18 cellular contexts compared by ENCODE assay signal in the genomic region with DNA sequence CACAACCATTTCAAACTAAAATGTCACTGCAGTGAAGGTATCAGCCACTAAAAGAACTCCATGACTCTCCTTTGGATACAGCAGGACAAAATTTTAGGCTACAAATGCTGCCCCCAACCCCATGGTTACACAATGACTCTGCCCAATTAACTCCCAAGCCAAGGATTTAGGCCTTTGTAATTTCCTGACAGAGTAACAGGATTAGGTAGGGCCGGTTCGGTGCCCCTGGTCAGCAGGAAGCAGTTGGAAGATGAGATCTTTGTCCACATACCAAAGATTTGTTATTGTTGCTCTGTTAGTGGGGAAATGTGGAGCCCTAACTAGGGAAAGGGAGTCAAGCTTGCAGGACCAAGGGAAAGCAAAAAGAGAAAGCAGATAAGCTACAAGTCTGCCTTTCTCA. TPM values are rescaled to one million over a fixed set of nuclear protein-coding genes. Genes with fewer than 3 reads are reported as not detected.
A peak's percentile ranks its signal among the peaks of the same experiment; 100 is the strongest.
DNase-seq lines count a peak whose midpoint lies in the region; ATAC-seq and TF ChIP-seq lines count a peak whose summit lies in the region.
"Had no signal": no experiment of that assay in that cellular context is flagged by ENCODE, and none has a peak within 500 bp of the region (broad histone marks: within the 10 kb centered on the region; RNA-seq: fewer than 3 reads in every experiment).

No MANE protein-coding gene starts in this region.

- no peak for ATAC-seq in HG03175 (IDR thresholded peaks at IDR 0.05; ENCODE audit: unreplicated experiment)
- ATAC-seq: GM12878 had no signal

- H3K79me2 ChIP-seq in neural progenitor cell (ENCODE audit: low read depth) = no peaks in the 10 kb centered on the region

- H4K20me1 ChIP-seq in neural progenitor cell (ENCODE audit: low read depth) = no peaks in the 10 kb centered on the region
- H4K20me1 ChIP-seq: BLaER1 treated with 17β-estradiol and CSF1 and Interleukin-3, amounts not matched to agents 10 nM and 100 nM had no signal

- H3K4me3 ChIP-seq in endodermal cell (ENCODE audit: low read length) (peak overlapping the region; percentile 66), neural progenitor cell (peak overlapping the region; percentile 30), coronary artery (no peak overlapping the region)
- H3K4me3 ChIP-seq: BLaER1 treated with 17β-estradiol and CSF1 and Interleukin-3, amounts not matched to agents 10 nM and 100 nM; GM12878 had no signal

- H3K27ac Mint-ChIP-seq in endodermal cell = peak overlapping the region; percentile 83
- peak overlapping the region; percentile 89 for H3K27ac Mint-ChIP-seq in neural progenitor cell
- H3K27ac Mint-ChIP-seq: IgD-negative memory B cell had no signal

- H3K4me1 Mint-ChIP-seq in endodermal cell (peaks cover 28% of the 10 kb centered on the region), neural progenitor cell (peaks cover 29% of the 10 kb centered on the region)

- peak; percentile 21 for DNase-seq in EH (ENCODE audit: low read depth)
- DNase-seq in NCI-H82 treated with DMSO at 0.1 percent for 48 hours (lab: John Stamatoyannopoulos, UW; ENCODE audit: unreplicated experiment) = peak; percentile 28
- DNase-seq in endodermal cell = no peak
- DNase-seq in neural progenitor cell (ENCODE audit: low spot score) = peak; percentile 89
- no peak for DNase-seq in MV-4-11 (lab: John Stamatoyannopoulos, UW)
- DNase-seq in NCI-H2171 (lab: John Stamatoyannopoulos, UW) = no peak
- DNase-seq in coronary artery (ENCODE audit: low spot score) = no peak
- DNase-seq: DMS79 treated with DMSO at 0.1 percent for 48 hours, GDM1, GOT3, NCI-H1105 treated with DMSO at 0.1 percent for 48 hours, NCI-H1694 treated with DMSO at 0.1 percent for 48 hours, NCI-H446 treated with DMSO at 0.1 percent for 48 hours had no signal

- H3K27ac ChIP-seq in endodermal cell (ENCODE audit: low read depth, low read length) = peak overlapping the region; percentile 40
- peak overlapping the region; percentile 71 for H3K27ac ChIP-seq in neural progenitor cell
- H3K27ac ChIP-seq in coronary artery = no peak overlapping the region
- H3K27ac ChIP-seq: BLaER1 treated with 17β-estradiol and CSF1 and Interleukin-3, amounts not matched to agents 10 nM and 100 nM; RWPE1 had no signal

- TF ChIP-seq CTCF in endodermal cell (conservative IDR thresholded peaks at IDR 0.05) = no peak
- TF ChIP-seq CTCF in neural progenitor cell (IDR thresholded peaks at IDR 0.05) = no peak
- TF ChIP-seq CTCF in coronary artery (IDR thresholded peaks at IDR 0.05) = no peak

- H3F3A ChIP-seq in neural progenitor cell (ENCODE audit: low read depth) = peaks cover 33% of the 10 kb centered on the region

- H3K9ac ChIP-seq in endodermal cell (ENCODE audit: extremely low read depth, low read length, poor library complexity, severe bottlenecking) (peak overlapping the region; percentile 42), neural progenitor cell (no peak overlapping the region)
- H3K9ac ChIP-seq: BLaER1 treated with 17β-estradiol and CSF1 and Interleukin-3, amounts not matched to agents 10 nM and 100 nM had no signal

- H2AFZ ChIP-seq in neural progenitor cell (replicated peaks) = peak overlapping the region; percentile 43

- H3K27me3 Mint-ChIP-seq in endodermal cell (ENCODE audit: insufficient read depth) (peaks cover 5% of the 10 kb centered on the region), neural progenitor cell (ENCODE audit: insufficient read depth, low read depth) (peaks cover 4% of the 10 kb centered on the region)

- 21% methylated on average over 2 of the region's 2 CpGs; no CpG with 5 or more reads in 1 of the 2 experiments for WGBS in endodermal cell (ENCODE audit: insufficient coverage in 1 of 2, insufficient read length in 1 of 2), 2 experiments

- peak overlapping the region; percentile 74 for H3K4me2 ChIP-seq in neural progenitor cell
- H3K4me2 ChIP-seq: BLaER1 treated with 17β-estradiol and CSF1 and Interleukin-3, amounts not matched to agents 10 nM and 100 nM had no signal

- H3K36me3 ChIP-seq in endodermal cell (ENCODE audit: control insufficient read depth, insufficient read depth, low read length) = no peaks in the 10 kb centered on the region
- H3K36me3 ChIP-seq in neural progenitor cell = no peaks in the 10 kb centered on the region
- H3K36me3 ChIP-seq: BLaER1 treated with 17β-estradiol and CSF1 and Interleukin-3, amounts not matched to agents 10 nM and 100 nM had no signal

- H3K27me3 ChIP-seq in endodermal cell (ENCODE audit: control insufficient read depth, insufficient read depth, low read length, poor library complexity, severe bottlenecking) (no peaks in the 10 kb centered on the region), neural progenitor cell (peaks cover 2% of the 10 kb centered on the region)
- H3K27me3 ChIP-seq: BLaER1 treated with 17β-estradiol and CSF1 and Interleukin-3, amounts not matched to agents 10 nM and 100 nM had no signal

- H3K9me3 Mint-ChIP-seq in endodermal cell (peaks cover 9% of the 10 kb centered on the region), neural progenitor cell (peaks cover 5% of the 10 kb centered on the region)
- H3K9me3 Mint-ChIP-seq: IgD-negative memory B cell had no signal

- H3K4me3 Mint-ChIP-seq in endodermal cell (no peak overlapping the region), neural progenitor cell (peak overlapping the region; percentile 35)
- H3K4me3 Mint-ChIP-seq: IgD-negative memory B cell had no signal

- no peaks in the 10 kb centered on the region for H3K36me3 Mint-ChIP-seq in endodermal cell (ENCODE audit: low read depth)
- no peaks in the 10 kb centered on the region for H3K36me3 Mint-ChIP-seq in neural progenitor cell
- H3K36me3 Mint-ChIP-seq: IgD-negative memory B cell had no signal

- H3K9me3 ChIP-seq in endodermal cell (ENCODE audit: control insufficient read depth, low read length) = peaks cover 22% of the 10 kb centered on the region
- no peaks in the 10 kb centered on the region for H3K9me3 ChIP-seq in neural progenitor cell (ENCODE audit: low read depth)
- H3K9me3 ChIP-seq: BLaER1 treated with 17β-estradiol and CSF1 and Interleukin-3, amounts not matched to agents 10 nM and 100 nM had no signal

- H3K4me1 ChIP-seq in endodermal cell (ENCODE audit: control insufficient read depth, insufficient read depth, low read length) = peaks cover 8% of the 10 kb centered on the region
- peaks cover 50% of the 10 kb centered on the region for H3K4me1 ChIP-seq in neural progenitor cell

RNA-seq across cellular contexts. Expression of a gene that starts 26.7 kb away (rescaled TPM):
- total RNA-seq in endodermal cell (10 to 100 TPM; 10.2 to 18.7 TPM), neural progenitor cell (ENCODE audit: low replicate concordance) (4.6 and 4.9 TPM in 2 replicates)
- polyA plus RNA-seq in endodermal cell (2013, experiment 1 of 2) = 10.6 TPM
- 10.9 TPM for polyA plus RNA-seq in endodermal cell (2013, experiment 2 of 2)

RNA-seq across cellular contexts. Expression of a gene that starts 41.9 kb away (rescaled TPM):
- total RNA-seq in endodermal cell (100 to 1,000 TPM in 1 of 2 donors, 10 to 100 TPM in 1; 50.8 to 199 TPM), neural progenitor cell (ENCODE audit: low replicate concordance) (17.2 and 19.5 TPM in 2 replicates)
- 46.8 TPM for polyA plus RNA-seq in endodermal cell (2013, experiment 1 of 2)
- 40.7 TPM for polyA plus RNA-seq in endodermal cell (2013, experiment 2 of 2)

Comparison
In these comparisons a context has a peak if more than half of its experiments do, and no peak if none do; other contexts are left out.
1. DNase-seq: peak in EH (single experiment), NCI-H82 treated with DMSO at 0.1 percent for 48 hours (single experiment) and neural progenitor cell (single experiment); none in endodermal cell (single experiment), MV-4-11 (single experiment), NCI-H2171 (single experiment) and coronary artery (single experiment).
2. H3K27ac ChIP-seq: peak in endodermal cell (single experiment) and neural progenitor cell (single experiment); none in coronary artery (0 of 2).